ENCODE assay signal across 1 cellular context in the genomic region with DNA sequence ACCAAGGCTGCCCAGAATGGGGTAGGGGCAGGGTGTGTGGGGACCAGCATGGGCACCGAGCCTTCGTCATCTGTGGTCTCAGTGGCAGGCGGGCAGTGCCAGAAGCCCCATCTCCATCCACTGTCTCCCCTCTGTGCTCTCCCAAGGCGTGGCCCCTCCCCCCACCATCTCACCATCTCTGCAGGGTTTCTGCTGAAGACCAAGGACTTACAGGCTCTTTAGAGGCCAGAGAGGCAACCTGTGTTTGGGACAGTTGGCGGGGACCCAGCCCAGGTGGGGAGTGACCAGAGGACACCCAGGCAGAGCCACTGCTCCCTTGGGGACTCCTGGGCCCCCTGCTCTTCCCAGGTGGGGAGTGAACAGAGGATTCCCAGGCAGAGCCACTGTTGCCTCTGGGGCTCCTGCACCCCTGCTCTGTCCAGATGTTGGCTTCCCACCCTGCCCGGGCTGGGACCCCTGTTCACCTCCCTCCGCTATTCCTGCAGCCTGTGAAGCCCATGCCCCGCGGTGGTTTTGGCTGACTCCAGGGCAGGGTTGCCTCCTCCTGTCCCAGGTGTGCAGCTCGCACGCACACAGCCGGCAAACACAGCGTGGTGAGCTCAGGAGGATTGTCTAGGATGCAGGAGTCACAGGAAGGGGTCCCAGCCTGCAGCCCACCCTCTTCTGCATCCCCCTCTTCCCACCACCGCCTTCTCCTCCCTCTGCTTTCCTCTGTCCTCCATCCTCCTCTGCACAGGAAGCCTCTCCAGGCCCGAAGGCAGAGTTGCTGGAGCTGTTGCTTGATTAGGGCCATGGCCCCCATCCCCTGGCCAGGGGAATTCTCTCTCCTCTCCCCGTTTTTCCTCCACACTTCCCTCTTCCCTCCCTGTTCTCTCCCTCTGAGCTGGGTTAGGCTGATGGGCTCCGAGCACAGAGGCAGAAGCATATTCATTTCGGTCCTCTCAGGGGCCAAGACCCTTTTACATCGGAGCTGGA.
A peak's percentile ranks its signal among the peaks of the same experiment; 100 is the strongest.
TF ChIP-seq lines count a peak whose summit lies in the region.

No MANE protein-coding gene starts in this region.

TF ChIP-seq in A549, 52 proteins besides CTCF, POLR2A, EP300 and RAD21 (continued from another document):
- TF ChIP-seq, protein P1, sequence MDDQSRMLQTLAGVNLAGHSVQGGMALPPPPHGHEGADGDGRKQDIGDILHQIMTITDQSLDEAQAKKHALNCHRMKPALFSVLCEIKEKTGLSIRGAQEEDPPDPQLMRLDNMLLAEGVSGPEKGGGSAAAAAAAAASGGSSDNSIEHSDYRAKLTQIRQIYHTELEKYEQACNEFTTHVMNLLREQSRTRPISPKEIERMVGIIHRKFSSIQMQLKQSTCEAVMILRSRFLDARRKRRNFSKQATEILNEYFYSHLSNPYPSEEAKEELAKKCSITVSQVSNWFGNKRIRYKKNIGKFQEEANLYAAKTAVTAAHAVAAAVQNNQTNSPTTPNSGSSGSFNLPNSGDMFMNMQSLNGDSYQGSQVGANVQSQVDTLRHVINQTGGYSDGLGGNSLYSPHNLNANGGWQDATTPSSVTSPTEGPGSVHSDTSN (IDR thresholded peaks at IDR 0.05) = peak; percentile 77
- TF ChIP-seq, protein P2, sequence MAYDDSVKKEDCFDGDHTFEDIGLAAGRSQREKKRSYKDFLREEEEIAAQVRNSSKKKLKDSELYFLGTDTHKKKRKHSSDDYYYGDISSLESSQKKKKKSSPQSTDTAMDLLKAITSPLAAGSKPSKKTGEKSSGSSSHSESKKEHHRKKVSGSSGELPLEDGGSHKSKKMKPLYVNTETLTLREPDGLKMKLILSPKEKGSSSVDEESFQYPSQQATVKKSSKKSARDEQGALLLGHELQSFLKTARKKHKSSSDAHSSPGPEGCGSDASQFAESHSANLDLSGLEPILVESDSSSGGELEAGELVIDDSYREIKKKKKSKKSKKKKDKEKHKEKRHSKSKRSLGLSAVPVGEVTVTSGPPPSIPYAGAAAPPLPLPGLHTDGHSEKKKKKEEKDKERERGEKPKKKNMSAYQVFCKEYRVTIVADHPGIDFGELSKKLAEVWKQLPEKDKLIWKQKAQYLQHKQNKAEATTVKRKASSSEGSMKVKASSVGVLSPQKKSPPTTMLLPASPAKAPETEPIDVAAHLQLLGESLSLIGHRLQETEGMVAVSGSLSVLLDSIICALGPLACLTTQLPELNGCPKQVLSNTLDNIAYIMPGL (CRISPR knock-in tag; IDR thresholded peaks at IDR 0.05; ENCODE audit: borderline replicate concordance) = peak; percentile 35; the same call in 1 of the 2 replicates
- TF ChIP-seq HOXA7 (CRISPR knock-in tag; IDR thresholded peaks at IDR 0.05) (peak; percentile 69), RARB (CRISPR knock-in tag; IDR thresholded peaks at IDR 0.05) (0 out of 2 replicates have a peak, but pooled peaks have one; percentile 46), JUN (IDR thresholded peaks at IDR 0.05) (peak in 1 of 2 experiments; percentile 11; a peak in 4 of 5 replicates), POLR2AphosphoS2 (conservative IDR thresholded peaks at IDR 0.05; ENCODE audit: low read length) (peak; percentile 96), FOSL2 (IDR thresholded peaks at IDR 0.05) (no peak), FOSL2 (CRISPR knock-in tag; IDR thresholded peaks at IDR 0.05) (peak; percentile 32; the same call in 1 of the 2 replicates), EHF (CRISPR knock-in tag; IDR thresholded peaks at IDR 0.05) (0 out of 2 replicates have a peak, but pooled peaks have one; percentile 28), TP53 (CRISPR knock-in tag; IDR thresholded peaks at IDR 0.05) (peak; percentile 91), HEYL (CRISPR knock-in tag; IDR thresholded peaks at IDR 0.05) (no peak), ZFP36 (IDR thresholded peaks at IDR 0.05; ENCODE audit: borderline replicate concordance, partially characterized antibody) (no peak), NR3C1 (IDR thresholded peaks at IDR 0.05) (no peak)
